18 cellular contexts compared by ENCODE assay signal in genomic region chr3:48402907-48403306, GRCh38. TPM values are rescaled to one million over a fixed set of nuclear protein-coding genes. Genes with fewer than 3 reads are reported as not detected.
DNase-seq lines count a peak whose midpoint lies in the region; ATAC-seq and TF ChIP-seq lines count a peak whose summit lies in the region.
"Had no signal": no experiment of that assay in that cellular context is flagged by ENCODE, and none has a peak within 500 bp of the region (broad histone marks: within the 10 kb centered on the region; RNA-seq: fewer than 3 reads in every experiment).

No MANE protein-coding gene starts in this region.

- no peak for TF ChIP-seq POLR2A in stomach (IDR thresholded peaks at IDR 0.05)

- H3K9me3 ChIP-seq in ascending aorta (no peaks in the 10 kb centered on the region), lower lobe of right lung (no peaks in the 10 kb centered on the region), stomach (no peaks in the 10 kb centered on the region), psoas muscle (no peaks in the 10 kb centered on the region)

- H3K36me3 ChIP-seq in GM23338 (ENCODE audit: insufficient read depth): peaks cover 13% of the 10 kb centered on the region
- H3K36me3 ChIP-seq in ascending aorta: peaks cover 23 to 42% of the 10 kb centered on the region in 2 donors
- peaks cover 35% of the 10 kb centered on the region for H3K36me3 ChIP-seq in lower lobe of right lung
- H3K36me3 ChIP-seq in stomach: peaks cover 29 to 51% (median 45%) of the 10 kb centered on the region in 4 donors
- no peaks in the 10 kb centered on the region for H3K36me3 ChIP-seq in psoas muscle (ENCODE audit: insufficient read depth in 1 of 2, low read depth in 1 of 2)

- H3F3A ChIP-seq in GM23338 (replicated peaks; ENCODE audit: low read depth): no peaks in the 10 kb centered on the region; the same call in 1 of the 2 replicates

- no peaks in the 10 kb centered on the region for H3K79me2 ChIP-seq in GM23338 (replicated peaks; ENCODE audit: insufficient read depth)

- no peak overlapping the region for H3K4me3 ChIP-seq in GM23338
- H3K4me3 ChIP-seq in ascending aorta: no peak overlapping the region
- H3K4me3 ChIP-seq in lower lobe of right lung: no peak overlapping the region
- H3K4me3 ChIP-seq in stomach: no peak overlapping the region
- H3K4me3 ChIP-seq in psoas muscle: no peak overlapping the region

- H3K4me3 Mint-ChIP-seq in GM23338: no peak overlapping the region
- no peak overlapping the region for H3K4me3 Mint-ChIP-seq in stimulated activated memory B cell treated with anti-CD40 and anti-IgM and Interleukin-4, amounts not matched to agents 10 μg/mL and 1 μg/mL and 100 μg/mL, for 72 hours
- H3K4me3 Mint-ChIP-seq: activated CD4-positive, alpha-beta T cell treated with anti-CD3 and anti-CD28 coated beads, Interleukin-2, amount 10 ng/mL, durations not matched to agents 24 days and 14 days; activated T-cell treated with anti-CD3 and anti-CD28 coated beads, Interleukin-2, amount 50 U/mL, for 72 hours; immature natural killer cell; stimulated activated naive CD8-positive, alpha-beta T cell treated with anti-CD3 and anti-CD28 coated beads, Interleukin-15, Interleukin-2, amounts not matched to agents 100 ng/mL and 50 ng/mL, for 24 hours had no signal

- no peak overlapping the region for H2AFZ ChIP-seq in GM23338

- H3K36me3 Mint-ChIP-seq in GM23338 (ENCODE audit: low read depth): peaks cover 71% of the 10 kb centered on the region
- H3K36me3 Mint-ChIP-seq in stimulated activated memory B cell treated with anti-CD40 and anti-IgM and Interleukin-4, amounts not matched to agents 10 μg/mL and 1 μg/mL and 100 μg/mL, for 72 hours: no peaks in the 10 kb centered on the region
- H3K36me3 Mint-ChIP-seq: immature natural killer cell had no signal

- intact Hi-C loops in ascending aorta (cut with DNase I) (loop anchor here (1.0 to 5.0 kb wide), 2 partner anchors 26 to 99 kb away; partner anchors contain the start of gene SHISA5), lower lobe of right lung (cut with DNase I) (loop anchor here (5.0 kb wide), 1 partner anchor 34 kb away; no protein-coding TSS in a partner anchor), stomach (cut with DNase I; ENCODE audit: low total_unique reads) (no loop called here), psoas muscle (cut with DNase I) (loop anchor here in 1 of 2 donors (5.0 kb wide), 1 partner anchor 144 kb away; no protein-coding TSS in a partner anchor)

- H3K27me3 Mint-ChIP-seq in GM23338 (ENCODE audit: insufficient read depth, low read depth, poor library complexity): peaks cover 4% of the 10 kb centered on the region
- peaks cover 20% of the 10 kb centered on the region for H3K27me3 Mint-ChIP-seq in stimulated activated memory B cell treated with anti-CD40 and anti-IgM and Interleukin-4, amounts not matched to agents 10 μg/mL and 1 μg/mL and 100 μg/mL, for 72 hours
- H3K27me3 Mint-ChIP-seq: stimulated activated naive CD8-positive, alpha-beta T cell treated with anti-CD3 and anti-CD28 coated beads, Interleukin-15, Interleukin-2, amounts not matched to agents 100 ng/mL and 50 ng/mL, for 24 hours had no signal

- peak overlapping the region; percentile 56; the same call in 1 of the 2 replicates for H3K27ac ChIP-seq in GM23338 (ENCODE audit: low read depth)
- peak overlapping the region; percentile 89 to 91 for H3K27ac ChIP-seq in ascending aorta
- H3K27ac ChIP-seq in lower lobe of right lung: peak overlapping the region; percentile 73
- peak overlapping the region; percentile 12 to 87 (median 78) for H3K27ac ChIP-seq in stomach
- H3K27ac ChIP-seq in psoas muscle: no peak overlapping the region

- H3K27me3 ChIP-seq in GM23338 (ENCODE audit: insufficient read depth) (no peaks in the 10 kb centered on the region), ascending aorta (no peaks in the 10 kb centered on the region), lower lobe of right lung (ENCODE audit: low read depth) (no peaks in the 10 kb centered on the region), stomach (no peaks in the 10 kb centered on the region), psoas muscle (ENCODE audit: insufficient read depth in 3 of 3, low read length in 2 of 3) (peaks cover 0 to under 1% (median 0%) of the 10 kb centered on the region in 3 donors)

- H4K20me1 ChIP-seq in GM23338 (replicated peaks; ENCODE audit: insufficient read depth): no peaks in the 10 kb centered on the region; the same call in 1 of the 2 replicates

- no peak for TF ChIP-seq CTCF in GM23338 (conservative IDR thresholded peaks at IDR 0.05; ENCODE audit: low read depth in 2 of 2)
- no peak for TF ChIP-seq CTCF in ascending aorta (IDR thresholded peaks at IDR 0.05)
- no peak for TF ChIP-seq CTCF in lower lobe of right lung (IDR thresholded peaks at IDR 0.05)
- TF ChIP-seq CTCF in stomach (IDR thresholded peaks at IDR 0.05): no peak
- TF ChIP-seq CTCF in psoas muscle (IDR thresholded peaks at IDR 0.05): no peak

- no peaks in the 10 kb centered on the region for H3K4me1 ChIP-seq in GM23338 (ENCODE audit: insufficient read depth)
- H3K4me1 ChIP-seq in ascending aorta: peaks cover 29 to 34% of the 10 kb centered on the region in 2 donors
- peaks cover 8% of the 10 kb centered on the region for H3K4me1 ChIP-seq in lower lobe of right lung
- peaks cover 0 to 21% (median 16%) of the 10 kb centered on the region in 4 donors for H3K4me1 ChIP-seq in stomach
- no peaks in the 10 kb centered on the region for H3K4me1 ChIP-seq in psoas muscle

- H3K9me2 ChIP-seq in GM23338 (ENCODE audit: insufficient read depth): no peaks in the 10 kb centered on the region

- ATAC-seq in GM23338 (no peak), lower lobe of right lung (no peak), psoas muscle (no peak)
- no peak for ATAC-seq in stimulated activated memory B cell treated with anti-CD40 and anti-IgM and Interleukin-4, amounts not matched to agents 10 μg/mL and 1 μg/mL and 100 μg/mL, for 72 hours
- ATAC-seq: activated T-cell treated with anti-CD3 and anti-CD28 coated beads, Interleukin-2, amount 50 U/mL, for 72 hours had no signal

- no peak for DNase-seq in GM23338 (ENCODE audit: low spot score)
- peak in 1 of 2 donors; percentile 59 for DNase-seq in ascending aorta (ENCODE audit: low spot score in 2 of 2)
- DNase-seq in lower lobe of right lung: no peak
- no peak for DNase-seq in stomach
- DNase-seq in COR-L47 (lab: John Stamatoyannopoulos, UW): no peak
- DNase-seq in psoas muscle: no peak
- DNase-seq in SKM-1 (lab: John Stamatoyannopoulos, UW; ENCODE audit: unreplicated experiment): no peak
- DNase-seq: activated CD4-positive, alpha-beta T cell treated with anti-CD3 and anti-CD28 coated beads, Interleukin-2, amount 10 ng/mL, durations not matched to agents 24 days and 14 days; activated T-cell treated with anti-CD3 and anti-CD28 coated beads, Interleukin-2, amount 50 U/mL, for 72 hours; immature natural killer cell; NCI-H2029; NCI-H526 treated with DMSO at 0.1 percent for 48 hours; retina; T-helper 2 cell had no signal

- no peak for TF ChIP-seq EP300 in stomach (IDR thresholded peaks at IDR 0.05)

- H3K4me2 ChIP-seq in GM23338: no peak overlapping the region

- WGBS in stomach, 5 donors: 51 to 74% (median 62%) methylated on average over 3 of the region's 3 CpGs
- WGBS in psoas muscle, 3 donors: 56 to 67% (median 64%) methylated on average over 3 of the region's 3 CpGs

- peaks cover 11% of the 10 kb centered on the region for H3K4me1 Mint-ChIP-seq in GM23338
- H3K4me1 Mint-ChIP-seq in stimulated activated memory B cell treated with anti-CD40 and anti-IgM and Interleukin-4, amounts not matched to agents 10 μg/mL and 1 μg/mL and 100 μg/mL, for 72 hours: peaks cover 5% of the 10 kb centered on the region
- H3K4me1 Mint-ChIP-seq: immature natural killer cell had no signal

- H3K9me3 Mint-ChIP-seq in GM23338: no peaks in the 10 kb centered on the region
- no peaks in the 10 kb centered on the region for H3K9me3 Mint-ChIP-seq in stimulated activated memory B cell treated with anti-CD40 and anti-IgM and Interleukin-4, amounts not matched to agents 10 μg/mL and 1 μg/mL and 100 μg/mL, for 72 hours
- H3K9me3 Mint-ChIP-seq: activated CD4-positive, alpha-beta T cell treated with anti-CD3 and anti-CD28 coated beads, Interleukin-2, amount 10 ng/mL, durations not matched to agents 24 days and 14 days; activated T-cell treated with anti-CD3 and anti-CD28 coated beads, Interleukin-2, amount 50 U/mL, for 72 hours; immature natural killer cell; stimulated activated naive CD8-positive, alpha-beta T cell treated with anti-CD3 and anti-CD28 coated beads, Interleukin-15, Interleukin-2, amounts not matched to agents 100 ng/mL and 50 ng/mL, for 24 hours had no signal

- H3K27ac Mint-ChIP-seq in GM23338: no peak overlapping the region
- H3K27ac Mint-ChIP-seq in stimulated activated memory B cell treated with anti-CD40 and anti-IgM and Interleukin-4, amounts not matched to agents 10 μg/mL and 1 μg/mL and 100 μg/mL, for 72 hours: no peak overlapping the region
- H3K27ac Mint-ChIP-seq: activated CD4-positive, alpha-beta T cell treated with anti-CD3 and anti-CD28 coated beads, Interleukin-2, amount 10 ng/mL, durations not matched to agents 24 days and 14 days; activated T-cell treated with anti-CD3 and anti-CD28 coated beads, Interleukin-2, amount 50 U/mL, for 72 hours; stimulated activated naive CD8-positive, alpha-beta T cell treated with anti-CD3 and anti-CD28 coated beads, Interleukin-15, Interleukin-2, amounts not matched to agents 100 ng/mL and 50 ng/mL, for 24 hours had no signal

RNA-seq across cellular contexts. Expression of gene PLXNB1, which starts 27.0 kb away (rescaled TPM):
- 144 and 164 TPM in 2 replicates for total RNA-seq in GM23338 (2014; rRNA removed; shearing (Covaris generic))
- polyA plus RNA-seq in GM23338 (2016; fragmentation: Nextera tagmentation; extraction: Ambion mirVana) (49.0 and 49.3 TPM in 2 replicates), stomach (100 to 1,000 TPM in 1 of 3 donors, 10 to 100 TPM in 2; 13.9 to 157 (median 45.0) TPM), psoas muscle (1 to 10 TPM; 2.3 to 6.1 (median 2.5) TPM)
- total RNA-seq in ascending aorta (160 TPM), lower lobe of right lung (94.3 TPM), stomach (100 to 1,000 TPM in 4 of 5 donors, 10 to 100 TPM in 1; 86.7 to 874 (median 314) TPM), psoas muscle (1 to 10 TPM; 2.5 to 3.9 (median 2.8) TPM)

RNA-seq across cellular contexts. Expression of gene FBXW12, which starts 30.9 kb away (rescaled TPM):
- total RNA-seq in GM23338 (2014; rRNA removed; shearing (Covaris generic)): not detected in 2 replicates
- 0.21 and 0.73 TPM in 2 replicates for polyA plus RNA-seq in GM23338 (2016; fragmentation: Nextera tagmentation; extraction: Ambion mirVana)
- not detected for total RNA-seq in ascending aorta
- not detected for total RNA-seq in lower lobe of right lung
- total RNA-seq in stomach: not detected
- polyA plus RNA-seq in stomach: not detected
- not detected for total RNA-seq in psoas muscle
- under 1 TPM in 1 of 3 donors, not detected in 2; 0.01 TPM for polyA plus RNA-seq in psoas muscle
- total RNA-seq: activated T-cell treated with anti-CD3 and anti-CD28 coated beads, Interleukin-2, amount 50 U/mL, for 72 hours; fibroblast of villous mesenchyme; mucosa of gallbladder had no signal
- polyA plus RNA-seq: immature natural killer cell had no signal

RNA-seq across cellular contexts. Expression of gene CCDC51, which starts 37.0 kb away (rescaled TPM):
- 24.1 and 28.9 TPM in 2 replicates for total RNA-seq in GM23338 (2014; rRNA removed; shearing (Covaris generic))
- polyA plus RNA-seq in GM23338 (2016; fragmentation: Nextera tagmentation; extraction: Ambion mirVana): 20.8 and 22.2 TPM in 2 replicates
- 19.3 TPM for total RNA-seq in ascending aorta
- total RNA-seq in lower lobe of right lung: 8.6 TPM
- 10 to 100 TPM in 1 of 5 donors, 1 to 10 TPM in 4; 1.8 to 12.5 (median 7.1) TPM for total RNA-seq in stomach
- polyA plus RNA-seq in stomach: 10 to 100 TPM in 1 of 3 donors, 1 to 10 TPM in 2; 6.0 to 10.3 (median 9.5) TPM
- total RNA-seq in psoas muscle: 1 to 10 TPM; 5.3 to 9.5 (median 5.4) TPM
- polyA plus RNA-seq in psoas muscle: 10 to 100 TPM in 2 of 3 donors, 1 to 10 TPM in 1; 7.7 to 19.6 (median 16.5) TPM

RNA-seq across cellular contexts. Expression of gene TMA7, which starts 37.1 kb away (rescaled TPM):
- total RNA-seq in GM23338 (2014; rRNA removed; shearing (Covaris generic)): 362 and 419 TPM in 2 replicates
- polyA plus RNA-seq in GM23338 (2016; fragmentation: Nextera tagmentation; extraction: Ambion mirVana): 2,089 and 2,333 TPM in 2 replicates
- 142 TPM for total RNA-seq in ascending aorta
- 153 TPM for total RNA-seq in lower lobe of right lung
- 100 to 1,000 TPM; 107 to 298 (median 230) TPM for total RNA-seq in stomach
- polyA plus RNA-seq in stomach: 100 to 1,000 TPM; 644 to 702 (median 660) TPM
- total RNA-seq in psoas muscle: 100 to 1,000 TPM; 156 to 218 (median 185) TPM
- 100 to 1,000 TPM; 295 to 342 (median 332) TPM for polyA plus RNA-seq in psoas muscle

RNA-seq across cellular contexts. Expression of gene ATRIP, which starts 43.6 kb away (rescaled TPM):
- 17.3 and 17.6 TPM in 2 replicates for total RNA-seq in GM23338 (2014; rRNA removed; shearing (Covaris generic))
- 5.8 and 6.1 TPM in 2 replicates for polyA plus RNA-seq in GM23338 (2016; fragmentation: Nextera tagmentation; extraction: Ambion mirVana)
- total RNA-seq in ascending aorta: 9.0 TPM
- total RNA-seq in lower lobe of right lung: 5.9 TPM
- total RNA-seq in stomach: 10 to 100 TPM in 2 of 5 donors, 1 to 10 TPM in 3; 2.3 to 34.4 (median 5.5) TPM
- polyA plus RNA-seq in stomach: 1 to 10 TPM; 2.9 to 5.8 (median 3.2) TPM
- 1 to 10 TPM; 4.4 to 5.6 (median 5.2) TPM for total RNA-seq in psoas muscle
- 1 to 10 TPM; 3.7 to 4.5 (median 3.9) TPM for polyA plus RNA-seq in psoas muscle

Comparison
In these comparisons a context has a peak if more than half of its experiments do, and no peak if none do; other contexts are left out.
1. RNA of gene PLXNB1, which starts 27.0 kb away (total RNA-seq): 86.7 to 874 TPM in stomach, 160 TPM in ascending aorta (single experiment), 144 to 164 TPM in GM23338 and 94.3 TPM in lower lobe of right lung (single experiment); 2.5 to 3.9 TPM in psoas muscle; every median in the first group is over 10 times any median in the second.